ENCODE assay signal across 9 cellular contexts in genomic region chr19:18098891-18099622, GRCh38. TPM values are rescaled to one million over a fixed set of nuclear protein-coding genes. Genes with fewer than 3 reads are reported as not detected.
DNase-seq lines count a peak whose midpoint lies in the region; ATAC-seq and TF ChIP-seq lines count a peak whose summit lies in the region.
"Had no signal": no experiment of that assay in that cellular context is flagged by ENCODE, and none has a peak within 500 bp of the region (broad histone marks: within the 10 kb centered on the region; RNA-seq: fewer than 3 reads in every experiment).

No MANE protein-coding gene starts in this region.

- peaks cover 3% of the 10 kb centered on the region for H3K36me3 Mint-ChIP-seq in activated CD8-positive, alpha-beta T cell treated with anti-CD3 and anti-CD28 coated beads for 36 hours (ENCODE audit: low read depth)
- peaks cover 4% of the 10 kb centered on the region for H3K36me3 Mint-ChIP-seq in Caco-2 (ENCODE audit: insufficient read depth, unreplicated experiment)

- TF ChIP-seq POLR2A in GM19193 (IDR thresholded peaks at IDR 0.05; ENCODE audit: extremely low read depth, insufficient read depth, insufficient read length), result peak; percentile 86

- no TSS peak for BruUV-seq in Caco-2 (replicated peaks; lab: Mats Ljungman, UMichigan)

- ATAC-seq in HG03175 (IDR thresholded peaks at IDR 0.05; ENCODE audit: unreplicated experiment), result peak; percentile 51
- ATAC-seq in activated CD8-positive, alpha-beta T cell treated with anti-CD3 and anti-CD28 coated beads for 36 hours, result peak; percentile 45

- no peaks in the 10 kb centered on the region; the same call in 1 of the 2 replicates for H3K36me3 ChIP-seq in Caco-2 (ENCODE audit: control insufficient read depth, insufficient read depth, low read length)
- H3K36me3 ChIP-seq: pancreas had no signal

- H3K27me3 ChIP-seq in Caco-2 (replicated peaks; ENCODE audit: control insufficient read depth, insufficient read depth, low read length), result no peaks in the 10 kb centered on the region
- H3K27me3 ChIP-seq: pancreas had no signal

- no peaks in the 10 kb centered on the region for H3K27me3 Mint-ChIP-seq in activated CD8-positive, alpha-beta T cell treated with anti-CD3 and anti-CD28 coated beads for 36 hours
- no peaks in the 10 kb centered on the region for H3K27me3 Mint-ChIP-seq in Caco-2 (ENCODE audit: insufficient read depth, unreplicated experiment)

- no peaks in the 10 kb centered on the region for H3K9me3 Mint-ChIP-seq in activated CD8-positive, alpha-beta T cell treated with anti-CD3 and anti-CD28 coated beads for 36 hours
- H3K9me3 Mint-ChIP-seq in Caco-2 (ENCODE audit: unreplicated experiment), result no peaks in the 10 kb centered on the region

- TF ChIP-seq CTCF in activated CD8-positive, alpha-beta T cell treated with anti-CD3 and anti-CD28 coated beads for 36 hours (IDR thresholded peaks at IDR 0.05), result no peak
- no peak for TF ChIP-seq CTCF in Caco-2 (IDR thresholded peaks at IDR 0.05; ENCODE audit: insufficient read depth in 1 of 2, low read depth in 1 of 2, low read length in 1 of 2, severe bottlenecking in 1 of 2, unreplicated experiment in 1 of 2)

- POLR2A ChIA-PET in activated CD8-positive, alpha-beta T cell treated with anti-CD3 and anti-CD28 coated beads for 36 hours (lab: Charles Lee), result interaction anchor here (0.7 to 2.3 kb wide), 5 partner anchors 10 to 423 kb away, joined by 3 to 14 read pairs (median 7); partner anchors contain the start of genes ELL and IL12RB1
- POLR2A ChIA-PET in Caco-2 (lab: Charles Lee), result interaction anchor here (0.6 kb wide), 1 partner anchor 130 kb away, joined by 3 read pairs; no protein-coding TSS in a partner anchor

- peak overlapping the region; percentile 86 for H3K4me3 Mint-ChIP-seq in activated CD8-positive, alpha-beta T cell treated with anti-CD3 and anti-CD28 coated beads for 36 hours
- H3K4me3 Mint-ChIP-seq in Caco-2 (ENCODE audit: unreplicated experiment), result no peak overlapping the region

- H3K4me1 ChIP-seq in Caco-2, result 0 out of 2 replicates have a peak, but pooled peaks cover 5% of the 10 kb centered on the region

- CTCF ChIA-PET in activated CD8-positive, alpha-beta T cell treated with anti-CD3 and anti-CD28 coated beads for 36 hours (lab: Charles Lee), result interaction anchor here (1.1 to 2.9 kb wide), 4 partner anchors 10 to 53 kb away, joined by 3 to 16 read pairs (median 4); no protein-coding TSS in a partner anchor
- CTCF ChIA-PET in Caco-2 (lab: Charles Lee), result no interaction called here

- DNase-seq in Ammon's horn (ENCODE audit: low spot score), result peak; percentile 35
- peak; percentile 78 for DNase-seq in activated CD8-positive, alpha-beta T cell treated with anti-CD3 and anti-CD28 coated beads for 36 hours
- DNase-seq in SKM-1 (lab: John Stamatoyannopoulos, UW; ENCODE audit: unreplicated experiment), result no peak
- no peak for DNase-seq in Caco-2
- DNase-seq in NCI-H2171 (lab: John Stamatoyannopoulos, UW), result no peak

- peaks cover 21% of the 10 kb centered on the region for H3K4me1 Mint-ChIP-seq in activated CD8-positive, alpha-beta T cell treated with anti-CD3 and anti-CD28 coated beads for 36 hours (ENCODE audit: low read depth)
- H3K4me1 Mint-ChIP-seq in Caco-2 (ENCODE audit: low read depth, unreplicated experiment), result no peaks in the 10 kb centered on the region

- H3K9me3 ChIP-seq in iPS-18c (ENCODE audit: control insufficient read depth, insufficient read depth, low read length) (no peaks in the 10 kb centered on the region), Caco-2 (no peaks in the 10 kb centered on the region)
- H3K9me3 ChIP-seq: pancreas had no signal

- H3K4me3 ChIP-seq in iPS-18c (ENCODE audit: insufficient read depth, low read depth, low read length) (peak overlapping the region; percentile 16; the same call in 1 of the 2 replicates), Caco-2 (ENCODE audit: low read depth, low read length) (no peak overlapping the region)

- intact Hi-C loops in activated CD8-positive, alpha-beta T cell treated with anti-CD3 and anti-CD28 coated beads for 36 hours (cut with micrococcal nuclease), result no loop called here
- intact Hi-C loops in Caco-2 (cut with micrococcal nuclease; ENCODE audit: unreplicated experiment), result no loop called here

- H3K27ac Mint-ChIP-seq in activated CD8-positive, alpha-beta T cell treated with anti-CD3 and anti-CD28 coated beads for 36 hours, result peak overlapping the region; percentile 56
- H3K27ac Mint-ChIP-seq in Caco-2 (ENCODE audit: unreplicated experiment), result no peak overlapping the region

RNA-seq across cellular contexts. Expression of gene MAST3, which starts 1.5 kb away (rescaled TPM):
- 10 to 100 TPM; 23.1 to 23.3 TPM for total RNA-seq in activated CD8-positive, alpha-beta T cell treated with anti-CD3 and anti-CD28 coated beads for 36 hours
- 8.0 and 8.2 TPM in 2 replicates for total RNA-seq in Caco-2 (2022)

RNA-seq across cellular contexts. Expression of gene IL12RB1, which starts 12.3 kb away (rescaled TPM):
- 10 to 100 TPM; 25.6 to 27.2 TPM for total RNA-seq in activated CD8-positive, alpha-beta T cell treated with anti-CD3 and anti-CD28 coated beads for 36 hours
- total RNA-seq in Caco-2 (2022), result not detected in 2 replicates

RNA-seq across cellular contexts. Expression of gene PIK3R2, which starts 53.9 kb away (rescaled TPM):
- total RNA-seq in activated CD8-positive, alpha-beta T cell treated with anti-CD3 and anti-CD28 coated beads for 36 hours, result 10 to 100 TPM; 15.0 to 15.8 TPM
- total RNA-seq in Caco-2 (2022), result 34.3 and 37.8 TPM in 2 replicates

Comparison
In these comparisons a context has a peak if more than half of its experiments do, and no peak if none do; other contexts are left out.
1. DNase-seq: peak in Ammon's horn (single experiment) and activated CD8-positive, alpha-beta T cell treated with anti-CD3 and anti-CD28 coated beads for 36 hours (single experiment); none in SKM-1 (single experiment), Caco-2 (0 of 2) and NCI-H2171 (single experiment).
2. RNA of gene IL12RB1, which starts 12.3 kb away (total RNA-seq): 25.6 to 27.2 TPM in activated CD8-positive, alpha-beta T cell treated with anti-CD3 and anti-CD28 coated beads for 36 hours; not detected in Caco-2; every median in the first group is over 10 times any median in the second.